17 cellular contexts compared by ENCODE assay signal in genomic region chr17:66654341-66654740, GRCh38.
DNase-seq lines count a peak whose midpoint lies in the region; TF ChIP-seq lines count a peak whose summit lies in the region.
"Had no signal": no experiment of that assay in that cellular context is flagged by ENCODE, and none has a peak within 500 bp of the region (broad histone marks: within the 10 kb centered on the region; RNA-seq: fewer than 3 reads in every experiment).

No MANE protein-coding gene starts in this region.

- H3F3A ChIP-seq in MM.1S (ENCODE audit: insufficient read depth, low read length): no peaks in the 10 kb centered on the region

- no peaks in the 10 kb centered on the region for H3K36me3 ChIP-seq in fibroblast of lung (ENCODE audit: control insufficient read depth, insufficient read depth, low read length)
- no peaks in the 10 kb centered on the region for H3K36me3 ChIP-seq in MM.1S (replicated peaks; ENCODE audit: insufficient read depth, low read length)
- H3K36me3 ChIP-seq in MG63: peaks cover 24% of the 10 kb centered on the region
- H3K36me3 ChIP-seq: sigmoid colon, SJCRH30 had no signal

- H2AFZ ChIP-seq in fibroblast of lung (ENCODE audit: low read length) (no peak overlapping the region), MM.1S (ENCODE audit: low read length) (no peak overlapping the region)

- no peak overlapping the region for H3K9ac ChIP-seq in fibroblast of lung (ENCODE audit: insufficient read depth, low read length)
- H3K9ac ChIP-seq in MM.1S (ENCODE audit: low read length): no peak overlapping the region

- H3K9me2 ChIP-seq in MM.1S (replicated peaks; ENCODE audit: insufficient read depth, low read length): no peaks in the 10 kb centered on the region

- H3K79me2 ChIP-seq in fibroblast of lung (ENCODE audit: control insufficient read depth, insufficient read depth, low read length) (no peaks in the 10 kb centered on the region), MM.1S (ENCODE audit: low read length) (no peaks in the 10 kb centered on the region)

- H3K27me3 ChIP-seq in fibroblast of lung (ENCODE audit: control insufficient read depth, insufficient read depth, low read length): no peaks in the 10 kb centered on the region
- H3K27me3 ChIP-seq in MM.1S (replicated peaks; ENCODE audit: insufficient read depth, low read length): no peaks in the 10 kb centered on the region
- H3K27me3 ChIP-seq in MG63: no peaks in the 10 kb centered on the region
- H3K27me3 ChIP-seq: sigmoid colon, SJCRH30, stomach had no signal

- peaks cover 10% of the 10 kb centered on the region for H3K36me3 Mint-ChIP-seq in nephron (ENCODE audit: low read depth)
- H3K36me3 Mint-ChIP-seq in T-helper 2 cell treated with Interferon-gamma antibody and Interleukin-4, amounts not matched to agents 5 μg/mL and 100 μg/mL, for 36 hours (ENCODE audit: low read depth): peaks cover 77% of the 10 kb centered on the region
- H3K36me3 Mint-ChIP-seq: naive B cell had no signal

- H3K4me1 Mint-ChIP-seq in nephron: peaks cover 29% of the 10 kb centered on the region
- peaks cover 40% of the 10 kb centered on the region for H3K4me1 Mint-ChIP-seq in T-helper 2 cell treated with Interferon-gamma antibody and Interleukin-4, amounts not matched to agents 5 μg/mL and 100 μg/mL, for 36 hours (ENCODE audit: low read depth)
- H3K4me1 Mint-ChIP-seq: naive B cell had no signal

- H3K4me3 ChIP-seq in fibroblast of lung (replicated peaks in 1 of 4; ENCODE audit: control extremely low read depth in 1 of 4, insufficient read depth in 1 of 4, low read depth in 3 of 4, low read length in 4 of 4) (no peak overlapping the region), MM.1S (ENCODE audit: low read length) (no peak overlapping the region), MG63 (no peak overlapping the region)
- H3K4me3 ChIP-seq: sigmoid colon, SJCRH30, stomach had no signal

- peak overlapping the region; percentile 44 to 84 (median 63) for H3K27ac Mint-ChIP-seq in nephron
- H3K27ac Mint-ChIP-seq in T-helper 2 cell treated with Interferon-gamma antibody and Interleukin-4, amounts not matched to agents 5 μg/mL and 100 μg/mL, for 36 hours: no peak overlapping the region
- H3K27ac Mint-ChIP-seq: naive B cell had no signal

- H3K4me2 ChIP-seq in fibroblast of lung (ENCODE audit: extremely low read depth, insufficient read depth, low read length) (no peak overlapping the region), MM.1S (ENCODE audit: low read depth, low read length) (no peak overlapping the region)

- TF ChIP-seq CTCF in fibroblast of lung (conservative IDR thresholded peaks at IDR 0.05 in 1 of 2, IDR thresholded peaks at IDR 0.05 in 1 of 2; ENCODE audit: low read depth in 1 of 2, low read length in 2 of 2) (no peak), nephron (IDR thresholded peaks at IDR 0.05; ENCODE audit: unreplicated experiment in 3 of 3) (no peak), MM.1S (IDR thresholded peaks at IDR 0.05; ENCODE audit: low read length) (no peak)

- peaks cover 3% of the 10 kb centered on the region for H3K4me1 ChIP-seq in fibroblast of lung (ENCODE audit: control insufficient read depth, extremely low read depth, insufficient read depth, low read length)
- H3K4me1 ChIP-seq in MM.1S (ENCODE audit: low read length): no peaks in the 10 kb centered on the region
- H3K4me1 ChIP-seq: SJCRH30, stomach had no signal

- H3K9me3 Mint-ChIP-seq in nephron: no peaks in the 10 kb centered on the region
- peaks cover 17% of the 10 kb centered on the region for H3K9me3 Mint-ChIP-seq in T-helper 2 cell treated with Interferon-gamma antibody and Interleukin-4, amounts not matched to agents 5 μg/mL and 100 μg/mL, for 36 hours
- H3K9me3 Mint-ChIP-seq: central memory CD8-positive, alpha-beta T cell had no signal

- no peak overlapping the region for H3K4me3 Mint-ChIP-seq in nephron
- no peak overlapping the region for H3K4me3 Mint-ChIP-seq in T-helper 2 cell treated with Interferon-gamma antibody and Interleukin-4, amounts not matched to agents 5 μg/mL and 100 μg/mL, for 36 hours
- H3K4me3 Mint-ChIP-seq: CD8-positive, alpha-beta memory T cell; central memory CD8-positive, alpha-beta T cell; naive B cell had no signal

- CTCF ChIA-PET in HEK293T (lab: Yijun Ruan, JAX): no interaction called here

- DNase-seq in C1 segment of cervical spinal cord (lab: John Stamatoyannopoulos, UW) (peak in 8 of 14 donors; percentile 9 to 34 (median 18)), SK-MEL-5 (ENCODE audit: low read depth, low spot score) (peak; percentile 64), fibroblast of lung (ENCODE audit: low read depth in 2 of 2) (peak; percentile 64 to 75), MM.1S (no peak), MG63 (no peak), HEK293T (ENCODE audit: extremely low spot score) (no peak)
- no peak for DNase-seq in T-helper 2 cell treated with Interferon-gamma antibody and Interleukin-4, amounts not matched to agents 5 μg/mL and 100 μg/mL, for 36 hours (ENCODE audit: low spot score)
- DNase-seq: activated CD8-positive, alpha-beta memory T cell treated with anti-CD3 and anti-CD28 coated beads for 24 hours; activated naive CD4-positive, alpha-beta T cell treated with Interleukin-2 at 50 U/mL for 16 hours; CD8-positive, alpha-beta memory T cell; GDM1; naive B cell; sigmoid colon; stomach had no signal

- H3K27ac ChIP-seq in fibroblast of lung (ENCODE audit: insufficient read depth, low read length) (no peak overlapping the region), MM.1S (ENCODE audit: low read length) (no peak overlapping the region)
- H3K27ac ChIP-seq: SJCRH30, stomach had no signal

- POLR2A ChIA-PET in HEK293T (lab: Yijun Ruan, JAX): no interaction called here

- H3K27me3 Mint-ChIP-seq in nephron (ENCODE audit: low read depth): peaks cover 8% of the 10 kb centered on the region
- no peaks in the 10 kb centered on the region for H3K27me3 Mint-ChIP-seq in T-helper 2 cell treated with Interferon-gamma antibody and Interleukin-4, amounts not matched to agents 5 μg/mL and 100 μg/mL, for 36 hours (ENCODE audit: low read depth)
- H3K27me3 Mint-ChIP-seq: CD8-positive, alpha-beta memory T cell; central memory CD8-positive, alpha-beta T cell had no signal

- H3K9me3 ChIP-seq in fibroblast of lung (ENCODE audit: control insufficient read depth, insufficient read depth, low read depth, low read length): no peaks in the 10 kb centered on the region
- no peaks in the 10 kb centered on the region for H3K9me3 ChIP-seq in MM.1S (replicated peaks; ENCODE audit: insufficient read depth, low read length)
- no peaks in the 10 kb centered on the region for H3K9me3 ChIP-seq in MG63
- H3K9me3 ChIP-seq: sigmoid colon, SJCRH30, stomach had no signal

- H4K20me1 ChIP-seq in fibroblast of lung (ENCODE audit: control insufficient read depth, extremely low read depth, insufficient read depth, low read length): no peaks in the 10 kb centered on the region
- no peaks in the 10 kb centered on the region for H4K20me1 ChIP-seq in MM.1S (ENCODE audit: insufficient read depth, low read length)

- in situ Hi-C loops in SK-MEL-5 (cut with HindIII; ENCODE audit: low pct_unique_long_range_greater_than_20kb, low sequenced_read_pairs): no loop called here

TF ChIP-seq in HEK293T, 16 proteins besides CTCF, POLR2A, EP300 and RAD21:
- no peak for TF ChIP-seq L3MBTL2 (conservative IDR thresholded peaks at IDR 0.05)
- TF ChIP-seq BHLHE40 (IDR thresholded peaks at IDR 0.05; ENCODE audit: borderline replicate concordance): no peak
- TF ChIP-seq SUZ12 (IDR thresholded peaks at IDR 0.05): no peak
- no peak for TF ChIP-seq FOXK2 (IDR thresholded peaks at IDR 0.05)
- no peak for TF ChIP-seq CTBP1 (IDR thresholded peaks at IDR 0.05; ENCODE audit: borderline replicate concordance)
- TF ChIP-seq PKNOX1 (IDR thresholded peaks at IDR 0.05): no peak
- no peak for TF ChIP-seq FOXM1 (IDR thresholded peaks at IDR 0.05; ENCODE audit: borderline replicate concordance)
- TF ChIP-seq HDGF (IDR thresholded peaks at IDR 0.05; ENCODE audit: borderline replicate concordance): no peak
- no peak for TF ChIP-seq ELF4 (IDR thresholded peaks at IDR 0.05)
- no peak for TF ChIP-seq TARDBP (IDR thresholded peaks at IDR 0.05)
- TF ChIP-seq LEF1 (IDR thresholded peaks at IDR 0.05; ENCODE audit: borderline replicate concordance): no peak
- no peak for TF ChIP-seq NFRKB (IDR thresholded peaks at IDR 0.05)
- no peak for TF ChIP-seq ZNF384 (IDR thresholded peaks at IDR 0.05)
- no peak for TF ChIP-seq FOXA1 (IDR thresholded peaks at IDR 0.05)
- TF ChIP-seq SP1 (IDR thresholded peaks at IDR 0.05): no peak
- TF ChIP-seq ARNT (IDR thresholded peaks at IDR 0.05): no peak

Comparison
In these comparisons a context has a peak if more than half of its experiments do, and no peak if none do; other contexts are left out.
1. DNase-seq: peak in C1 segment of cervical spinal cord (8 of 14), SK-MEL-5 (single experiment) and fibroblast of lung (2 of 2); none in T-helper 2 cell treated with Interferon-gamma antibody and Interleukin-4, amounts not matched to agents 5 μg/mL and 100 μg/mL, for 36 hours (single experiment), MM.1S (single experiment), MG63 (single experiment) and HEK293T (single experiment).